ENCODE assay signal across 13 cellular contexts in genomic region chr3:46076606-46077005, GRCh38.
DNase-seq lines count a peak whose midpoint lies in the region; FAIRE-seq and TF ChIP-seq lines count a peak whose summit lies in the region.
"Had no signal": no experiment of that assay in that cellular context is flagged by ENCODE, and none has a peak within 500 bp of the region (broad histone marks: within the 10 kb centered on the region; RNA-seq: fewer than 3 reads in every experiment).

No MANE protein-coding gene starts in this region.

- CTCF ChIA-PET in AG04449 (lab: Yijun Ruan, JAX): interaction anchor here (0.9 to 17.2 kb wide), 17 partner anchors 11 to 566 kb away, joined by 3 to 918 read pairs (median 17); partner anchors contain the start of genes CXCR6 and LZTFL1

- no peak for FAIRE-seq in H54 (lab: Jason Lieb, UNC)
- FAIRE-seq: colon had no signal

- POLR2A ChIA-PET in AG04449 (lab: Yijun Ruan, JAX): interaction anchor here (0.5 kb wide), 1 partner anchor 104 kb away, joined by 3 read pairs; no protein-coding TSS in a partner anchor

- DNase-seq in AG04449 (ENCODE audit: low read depth, low spot score) (no peak), RKO (ENCODE audit: low spot score) (peak; percentile 25), foreskin fibroblast (peak in 1 of 2 donors; percentile 31), NCI-H2227 treated with DMSO at 0.1 percent for 48 hours (lab: John Stamatoyannopoulos, UW) (no peak), DMS153 (lab: John Stamatoyannopoulos, UW) (no peak), H54 (ENCODE audit: insufficient read length, low spot score) (no peak)
- no peak for DNase-seq in central memory CD4-positive, alpha-beta T cell
- DNase-seq: COR-L47, NCI-H2171, substantia nigra, T-helper 1 cell had no signal

- TF ChIP-seq CTCF in AG04449 (IDR thresholded peaks at IDR 0.05; ENCODE audit: insufficient read depth, low read length, missing control alignments): peak; percentile 4
- TF ChIP-seq CTCF in GM12872 (IDR thresholded peaks at IDR 0.05; ENCODE audit: insufficient read depth, low read depth, low read length): peak; percentile 17; the same call in 1 of the 3 replicates
- peak; percentile 14 for TF ChIP-seq CTCF in foreskin fibroblast (IDR thresholded peaks at IDR 0.05; ENCODE audit: low read depth, low read length)

- TF ChIP-seq POLR2A in H54 (IDR thresholded peaks at IDR 0.05; ENCODE audit: low read depth, low read length): no peak

- H3K4me3 ChIP-seq in AG04449 (ENCODE audit: low read depth, low read length) (no peak overlapping the region), foreskin fibroblast (ENCODE audit: low read depth in 1 of 2, low read length in 2 of 2) (no peak overlapping the region)
